Comparison of ENCODE assay signal across 11 cellular contexts in the genomic region with DNA sequence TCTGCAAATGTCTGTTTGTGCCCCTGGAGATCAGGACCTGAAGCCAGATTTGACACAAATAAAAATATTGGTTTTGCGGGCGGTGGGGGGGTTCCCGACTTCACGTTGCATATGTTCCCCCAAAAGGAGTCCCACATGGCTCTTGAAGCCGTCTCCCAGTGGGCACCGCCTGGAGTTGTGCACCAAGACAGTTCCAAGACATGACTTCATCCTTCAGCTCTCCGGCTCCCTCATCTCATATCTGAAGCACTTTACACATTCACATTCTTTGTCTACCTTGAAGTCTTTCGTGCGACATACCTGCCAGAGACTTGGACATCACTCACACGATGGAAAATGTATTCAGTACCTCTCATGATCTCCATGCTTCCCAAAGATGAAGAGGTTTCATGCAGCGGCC.
"Had no signal": no experiment of that assay in that cellular context is flagged by ENCODE, and none has a peak within 500 bp of the region (broad histone marks: within the 10 kb centered on the region; RNA-seq: fewer than 3 reads in every experiment).

No MANE protein-coding gene starts in this region.

- H3K9me3 ChIP-seq: HAP-1 had no signal

- H3K4me2 ChIP-seq: GM23338 had no signal

- H2AFZ ChIP-seq: GM23248, GM23338 had no signal

- FAIRE-seq: H1, H54 had no signal

- H3K36me3 ChIP-seq: HAP-1 had no signal

- H3K9ac ChIP-seq: GM23248 had no signal

- H3K27ac ChIP-seq: GM23248 had no signal

- ATAC-seq: GM23338, HCT116 had no signal

- DNase-seq: GM23248, GOT3, H7, H9, HCEC 1CT, HFFc6 had no signal

- H3K4me3 ChIP-seq: GM23248, GM23338, HAP-1 had no signal

- H3K4me1 ChIP-seq: HAP-1 had no signal
